Comparison of ENCODE assay signal across 8 cellular contexts in the genomic region with DNA sequence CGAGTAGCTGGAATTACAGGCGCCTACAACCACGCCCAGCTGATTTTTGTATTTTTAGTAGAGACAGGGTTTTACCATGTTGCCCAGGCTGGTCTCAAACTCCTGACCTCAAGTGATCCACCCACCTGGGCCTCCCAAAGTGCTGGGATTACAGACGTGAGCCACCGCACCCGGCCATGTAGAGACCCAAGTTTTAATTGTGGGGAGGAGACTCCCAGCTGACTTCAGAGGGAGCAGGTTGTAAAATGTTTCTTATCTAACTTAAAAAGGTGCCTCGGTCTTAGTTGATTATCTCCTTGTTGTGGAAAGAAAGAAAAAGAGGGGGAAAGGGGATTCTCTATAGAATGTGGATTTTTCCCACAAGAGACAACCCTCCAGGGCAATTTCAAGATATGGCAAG. TPM values are rescaled to one million over a fixed set of nuclear protein-coding genes. Genes with fewer than 3 reads are reported as not detected.
DNase-seq lines count a peak whose midpoint lies in the region; ATAC-seq and TF ChIP-seq lines count a peak whose summit lies in the region.
"Not testable (repeated sequence)": the region's sequence is repeated elsewhere in the genome, so short reads cannot be mapped to it uniquely, and the experiment has no call there.

No MANE protein-coding gene starts in this region.

- not testable (repeated sequence) for ATAC-seq in T-cell (replicated peaks in 1 of 4); activated T-helper 17 cell treated with anti-CD3 and anti-CD28 coated beads, Interleukin-2, amount 50 U/mL, for 72 hours (replicated peaks); natural killer cell treated with Interleukin-12 subunit alpha and Interleukin-12 subunit beta and Interleukin-15 and Interleukin-18, amount 100 ng/mL, for 72 hours; stimulated activated effector memory CD8-positive, alpha-beta T cell treated with anti-CD3 and anti-CD28 coated beads, Interleukin-12 subunit alpha, Interleukin-12 subunit beta, amount 100 ng/mL, for 72 hours; upper lobe of left lung (ENCODE audit: low FRiP score in 2 of 2)

- TF ChIP-seq POLR2A in upper lobe of left lung (IDR thresholded peaks at IDR 0.05) = not testable (repeated sequence)

- H3K4me1 ChIP-seq in Caco-2 (peaks cover 20% of the 10 kb centered on the region), left ventricle myocardium inferior (peaks cover 61% of the 10 kb centered on the region), upper lobe of left lung (peaks cover 14 to 51% (median 22%) of the 10 kb centered on the region in 4 donors)

- H3K4me3 Mint-ChIP-seq in Caco-2 (ENCODE audit: unreplicated experiment) (peak overlapping the region; percentile 94), T-cell (peak overlapping the region in 2 of 3 donors; percentile 26 to 91), brain (peak overlapping the region; percentile 90 to 97 (median 96))
- H3K4me3 Mint-ChIP-seq in activated T-helper 17 cell treated with anti-CD3 and anti-CD28 coated beads, Interleukin-2, amount 50 U/mL, for 72 hours = peak overlapping the region; percentile 89
- H3K4me3 Mint-ChIP-seq in natural killer cell treated with Interleukin-12 subunit alpha and Interleukin-12 subunit beta and Interleukin-15 and Interleukin-18, amount 100 ng/mL, for 72 hours = peak overlapping the region; percentile 91
- H3K4me3 Mint-ChIP-seq in stimulated activated effector memory CD8-positive, alpha-beta T cell treated with anti-CD3 and anti-CD28 coated beads, Interleukin-12 subunit alpha, Interleukin-12 subunit beta, amount 100 ng/mL, for 72 hours = peak overlapping the region; percentile 17

- not testable (repeated sequence) for H3K4me3 ChIP-seq in Caco-2 (ENCODE audit: low read depth, low read length); left ventricle myocardium inferior; upper lobe of left lung

- not testable (repeated sequence) for H3K36me3 Mint-ChIP-seq in Caco-2 (ENCODE audit: insufficient read depth, unreplicated experiment); activated T-helper 17 cell treated with anti-CD3 and anti-CD28 coated beads, Interleukin-2, amount 50 U/mL, for 72 hours (ENCODE audit: low read depth); natural killer cell treated with Interleukin-12 subunit alpha and Interleukin-12 subunit beta and Interleukin-15 and Interleukin-18, amount 100 ng/mL, for 72 hours; stimulated activated effector memory CD8-positive, alpha-beta T cell treated with anti-CD3 and anti-CD28 coated beads, Interleukin-12 subunit alpha, Interleukin-12 subunit beta, amount 100 ng/mL, for 72 hours
- H3K36me3 Mint-ChIP-seq in T-cell = peaks cover 19% of the 10 kb centered on the region
- peaks cover 52% of the 10 kb centered on the region for H3K36me3 Mint-ChIP-seq in brain

- not testable (repeated sequence) for TF ChIP-seq EP300 in upper lobe of left lung (IDR thresholded peaks at IDR 0.05)

- H3K27me3 ChIP-seq in Caco-2 (replicated peaks; ENCODE audit: control insufficient read depth, insufficient read depth, low read length); left ventricle myocardium inferior (ENCODE audit: low read depth); upper lobe of left lung: not testable (repeated sequence)

- H3K36me3 ChIP-seq in Caco-2 (ENCODE audit: control insufficient read depth, insufficient read depth, low read length); left ventricle myocardium inferior; upper lobe of left lung: not testable (repeated sequence)

- not testable (repeated sequence) for H3K27me3 Mint-ChIP-seq in Caco-2 (ENCODE audit: insufficient read depth, unreplicated experiment); T-cell; activated T-helper 17 cell treated with anti-CD3 and anti-CD28 coated beads, Interleukin-2, amount 50 U/mL, for 72 hours; brain; natural killer cell treated with Interleukin-12 subunit alpha and Interleukin-12 subunit beta and Interleukin-15 and Interleukin-18, amount 100 ng/mL, for 72 hours

- H3K27ac ChIP-seq in left ventricle myocardium inferior (replicated peaks) (peak overlapping the region; percentile 95), upper lobe of left lung (peak overlapping the region in 3 of 4 donors; percentile 40 to 94 (median 90))

- CTCF ChIA-PET in Caco-2 (lab: Charles Lee) = not testable (repeated sequence)
- CTCF ChIA-PET in T-cell (lab: Charles Lee) = interaction anchor here in 1 of 2 donors (0.6 kb wide), 1 partner anchor 196 kb away, joined by 3 read pairs; no protein-coding TSS in a partner anchor

- not testable (repeated sequence) for H3K27ac Mint-ChIP-seq in Caco-2 (ENCODE audit: unreplicated experiment); T-cell; activated T-helper 17 cell treated with anti-CD3 and anti-CD28 coated beads, Interleukin-2, amount 50 U/mL, for 72 hours; natural killer cell treated with Interleukin-12 subunit alpha and Interleukin-12 subunit beta and Interleukin-15 and Interleukin-18, amount 100 ng/mL, for 72 hours; stimulated activated effector memory CD8-positive, alpha-beta T cell treated with anti-CD3 and anti-CD28 coated beads, Interleukin-12 subunit alpha, Interleukin-12 subunit beta, amount 100 ng/mL, for 72 hours
- peak overlapping the region in 3 of 5 experiments; percentile 68 to 99 (median 79) for H3K27ac Mint-ChIP-seq in brain

- intact Hi-C loops in Caco-2 (cut with micrococcal nuclease; ENCODE audit: unreplicated experiment); left ventricle myocardium inferior (cut with micrococcal nuclease): not testable (repeated sequence)

- 81 to 86% methylated on average over 4 to 7 of the region's 7 CpGs for WGBS in upper lobe of left lung, 2 donors

- POLR2A ChIA-PET in Caco-2 (lab: Charles Lee); T-cell (lab: Charles Lee): not testable (repeated sequence)

- not testable (repeated sequence) for BruUV-seq in Caco-2 (replicated peaks; lab: Mats Ljungman, UMichigan)

- not testable (repeated sequence) for DNase-seq in Caco-2; T-cell; left ventricle myocardium inferior; natural killer cell treated with Interleukin-12 subunit alpha and Interleukin-12 subunit beta and Interleukin-15 and Interleukin-18, amount 100 ng/mL, for 72 hours (ENCODE audit: low spot score); stimulated activated effector memory CD8-positive, alpha-beta T cell treated with anti-CD3 and anti-CD28 coated beads, Interleukin-12 subunit alpha, Interleukin-12 subunit beta, amount 100 ng/mL, for 72 hours (ENCODE audit: low spot score in 2 of 2); upper lobe of left lung

- not testable (repeated sequence) for H3K9me3 ChIP-seq in Caco-2; left ventricle myocardium inferior (replicated peaks); upper lobe of left lung

- TF ChIP-seq CTCF in Caco-2 (IDR thresholded peaks at IDR 0.05; ENCODE audit: insufficient read depth in 1 of 2, low read depth in 1 of 2, low read length in 1 of 2, severe bottlenecking in 1 of 2, unreplicated experiment in 1 of 2); brain (conservative IDR thresholded peaks at IDR 0.05); left ventricle myocardium inferior (IDR thresholded peaks at IDR 0.05; ENCODE audit: borderline replicate concordance); upper lobe of left lung (IDR thresholded peaks at IDR 0.05): not testable (repeated sequence)

- H3K9me3 Mint-ChIP-seq in Caco-2 (ENCODE audit: unreplicated experiment); T-cell; activated T-helper 17 cell treated with anti-CD3 and anti-CD28 coated beads, Interleukin-2, amount 50 U/mL, for 72 hours; brain; natural killer cell treated with Interleukin-12 subunit alpha and Interleukin-12 subunit beta and Interleukin-15 and Interleukin-18, amount 100 ng/mL, for 72 hours; stimulated activated effector memory CD8-positive, alpha-beta T cell treated with anti-CD3 and anti-CD28 coated beads, Interleukin-12 subunit alpha, Interleukin-12 subunit beta, amount 100 ng/mL, for 72 hours: not testable (repeated sequence)

- H3K4me1 Mint-ChIP-seq in Caco-2 (ENCODE audit: low read depth, unreplicated experiment) = peaks cover 16% of the 10 kb centered on the region
- peaks cover 30 to 32% (median 32%) of the 10 kb centered on the region in 3 donors for H3K4me1 Mint-ChIP-seq in T-cell
- not testable (repeated sequence) for H3K4me1 Mint-ChIP-seq in activated T-helper 17 cell treated with anti-CD3 and anti-CD28 coated beads, Interleukin-2, amount 50 U/mL, for 72 hours
- peaks cover 48% of the 10 kb centered on the region for H3K4me1 Mint-ChIP-seq in brain
- H3K4me1 Mint-ChIP-seq in natural killer cell treated with Interleukin-12 subunit alpha and Interleukin-12 subunit beta and Interleukin-15 and Interleukin-18, amount 100 ng/mL, for 72 hours (ENCODE audit: low read depth in 2 of 2) = peaks cover 9 to 12% of the 10 kb centered on the region in 2 donors
- peaks cover 22% of the 10 kb centered on the region for H3K4me1 Mint-ChIP-seq in stimulated activated effector memory CD8-positive, alpha-beta T cell treated with anti-CD3 and anti-CD28 coated beads, Interleukin-12 subunit alpha, Interleukin-12 subunit beta, amount 100 ng/mL, for 72 hours

RNA-seq across cellular contexts. Expression of a gene that starts 2.0 kb away (rescaled TPM):
- total RNA-seq in Caco-2 (2022) (11.7 and 11.8 TPM in 2 replicates), T-cell (10 to 100 TPM; 10.5 to 12.4 (median 10.9) TPM), left ventricle myocardium inferior (16.6 TPM), upper lobe of left lung (10 to 100 TPM in 5 of 6 donors, 1 to 10 TPM in 1; 9.7 to 57.6 (median 11.4) TPM)
- 10 to 100 TPM in 1 of 2 donors, 1 to 10 TPM in 1; 7.1 to 12.4 TPM for total RNA-seq in activated T-helper 17 cell treated with anti-CD3 and anti-CD28 coated beads, Interleukin-2, amount 50 U/mL, for 72 hours
- polyA plus RNA-seq in brain (ENCODE audit: insufficient read depth, low read depth, low replicate concordance) = 9.5 TPM
- total RNA-seq in natural killer cell treated with Interleukin-12 subunit alpha and Interleukin-12 subunit beta and Interleukin-15 and Interleukin-18, amount 100 ng/mL, for 72 hours = 10 to 100 TPM; 12.3 to 17.2 TPM

Comparison
In these comparisons a context has a peak if more than half of its experiments do, and no peak if none do; other contexts are left out.
1. H3K4me3 Mint-ChIP-seq: peak in every context shown above with its lines; median percentile 96 in brain; 94 in Caco-2; 91 in natural killer cell treated with Interleukin-12 subunit alpha and Interleukin-12 subunit beta and Interleukin-15 and Interleukin-18, amount 100 ng/mL, for 72 hours; 89 in activated T-helper 17 cell treated with anti-CD3 and anti-CD28 coated beads, Interleukin-2, amount 50 U/mL, for 72 hours; 58 in T-cell; 17 in stimulated activated effector memory CD8-positive, alpha-beta T cell treated with anti-CD3 and anti-CD28 coated beads, Interleukin-12 subunit alpha, Interleukin-12 subunit beta, amount 100 ng/mL, for 72 hours.